In the genomic region with DNA sequence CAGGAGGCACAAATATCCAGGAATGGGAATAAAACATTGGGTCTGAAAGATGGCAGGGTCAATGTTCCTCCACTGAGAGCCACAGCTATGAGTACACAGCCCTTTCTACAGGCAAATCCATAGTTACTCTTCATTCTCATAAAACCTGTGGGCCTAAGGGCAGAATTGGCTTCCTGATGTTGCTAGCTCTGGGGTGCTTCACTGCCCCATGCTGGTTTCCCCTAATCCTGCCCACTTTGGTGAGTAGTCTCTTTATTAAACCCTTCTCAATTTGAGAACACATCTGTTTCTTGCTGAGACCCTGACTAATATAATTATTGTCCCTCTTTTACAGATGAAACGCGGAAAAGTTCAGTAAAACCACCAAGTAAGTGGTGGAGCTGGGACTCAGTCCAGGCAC, we compare ENCODE assay signal across 22 cellular contexts.
"Had no signal": no experiment of that assay in that cellular context is flagged by ENCODE, and none has a peak within 500 bp of the region (broad histone marks: within the 10 kb centered on the region; RNA-seq: fewer than 3 reads in every experiment).

No MANE protein-coding gene starts in this region.

- H3K27ac ChIP-seq: colonic mucosa, esophagus squamous epithelium, gastrocnemius medialis, heart right ventricle, left lung, lower lobe of right lung had no signal

- H3K9me3 ChIP-seq: colonic mucosa, esophagus squamous epithelium, gastrocnemius medialis, heart right ventricle, left lung, lower lobe of right lung had no signal

- FAIRE-seq: endometrium, islet of Langerhans, keratinocyte had no signal

- H3K4me3 ChIP-seq: colonic mucosa, esophagus squamous epithelium, gastrocnemius medialis, heart right ventricle, left lung, lower lobe of right lung had no signal

- H3K36me3 ChIP-seq: colonic mucosa, esophagus squamous epithelium, gastrocnemius medialis, heart right ventricle, left lung, lower lobe of right lung had no signal

- H3K4me1 ChIP-seq: colonic mucosa, esophagus squamous epithelium, gastrocnemius medialis had no signal

- ATAC-seq: effector memory CD8-positive, alpha-beta T cell; esophagus mucosa; gastrocnemius medialis; heart right ventricle; left cardiac atrium; left lung; left ventricle myocardium superior; lower lobe of right lung had no signal

- H3K27me3 ChIP-seq: colonic mucosa, esophagus squamous epithelium, gastrocnemius medialis, left lung had no signal

- DNase-seq: colonic mucosa; cortex of kidney; effector CD8-positive, alpha-beta T cell; effector memory CD8-positive, alpha-beta T cell; endodermal cell; esophagus squamous epithelium; foreskin fibroblast; foreskin melanocyte; gastrocnemius medialis; glutamatergic neuron; head of caudate nucleus; heart right ventricle; hippocampal formation; left cardiac atrium; left lung; left ventricle myocardium superior; lower lobe of right lung; mesenchymal stem cell had no signal
